Comparison of ENCODE assay signal across 8 cellular contexts in the genomic region with DNA sequence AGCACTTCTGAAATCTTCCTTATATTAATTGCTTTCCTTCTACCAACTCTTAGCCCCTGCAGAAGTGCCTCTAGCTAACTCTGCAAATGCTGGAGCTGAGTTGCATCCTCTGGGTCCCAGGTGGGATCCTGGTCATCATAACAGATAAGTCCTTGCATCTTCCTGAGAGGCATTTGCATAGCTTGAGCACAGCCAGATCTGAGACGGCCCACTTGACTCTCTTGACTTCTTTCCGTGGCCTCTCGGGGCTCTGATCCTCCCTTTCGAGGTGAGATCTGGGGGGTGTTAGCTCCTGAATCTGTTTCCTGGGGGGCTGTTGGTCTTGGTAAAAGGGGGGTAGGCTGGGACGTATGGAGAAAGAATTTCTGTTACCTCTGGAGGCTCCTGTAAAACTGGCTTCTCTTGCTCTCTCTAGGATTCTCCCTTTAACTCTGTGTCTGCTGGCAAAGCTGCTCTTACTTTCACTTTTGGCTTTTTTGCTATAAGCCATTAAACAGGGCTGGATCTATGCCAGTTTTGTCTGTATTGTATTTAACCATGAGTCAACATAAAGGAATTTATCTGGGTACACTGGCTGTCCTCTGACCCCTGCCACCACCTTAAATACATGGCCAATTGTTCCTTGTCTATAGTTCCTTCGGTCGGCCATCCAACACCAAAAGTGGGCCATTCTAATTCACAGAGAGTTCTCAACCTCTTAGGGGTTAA.
DNase-seq lines count a peak whose midpoint lies in the region; ATAC-seq, FAIRE-seq and TF ChIP-seq lines count a peak whose summit lies in the region.

No MANE protein-coding gene starts in this region.

- H3K4me1 ChIP-seq in endothelial cell of umbilical vein (ENCODE audit: control insufficient read depth, extremely low read depth, insufficient read depth, low read length), result peaks cover 23% of the 10 kb centered on the region
- H3K4me1 ChIP-seq in pancreas, result peaks cover 11 to 35% (median 24%) of the 10 kb centered on the region in 3 donors

- TF ChIP-seq CTCF in endothelial cell of umbilical vein (IDR thresholded peaks at IDR 0.05; ENCODE audit: extremely low read depth in 1 of 2, insufficient read depth in 1 of 2, low read depth in 1 of 2, low read length in 2 of 2) (no peak), pancreas (IDR thresholded peaks at IDR 0.05) (no peak)

- dilution Hi-C loops in endothelial cell of umbilical vein (cut with MboI; ENCODE audit: extremely low pct_ligation_motif_present, low sequenced_read_pairs), result no loop called here

- H3K9me3 Mint-ChIP-seq in activated T-helper 1 cell treated with anti-CD3 and anti-CD28 coated beads, Interleukin-12 subunit alpha, Interleukin-12 subunit beta, Interleukin-2, Interleukin-4 antibody, amounts not matched to agents 30 ng/mL and 10 ng/mL and 1 ng/mL, durations not matched to agents 14 hours and 24 hours and 36 hours, result no peaks in the 10 kb centered on the region

- no peaks in the 10 kb centered on the region for H3K27me3 ChIP-seq in endothelial cell of umbilical vein (ENCODE audit: control insufficient read depth in 2 of 2, insufficient read depth in 2 of 2, low read length in 2 of 2)
- no peaks in the 10 kb centered on the region for H3K27me3 ChIP-seq in pancreas

- H3K36me3 Mint-ChIP-seq in activated T-helper 1 cell treated with anti-CD3 and anti-CD28 coated beads, Interleukin-12 subunit alpha, Interleukin-12 subunit beta, Interleukin-2, Interleukin-4 antibody, amounts not matched to agents 30 ng/mL and 10 ng/mL and 1 ng/mL, durations not matched to agents 14 hours and 24 hours and 36 hours (ENCODE audit: low read depth), result no peaks in the 10 kb centered on the region

- no TSS peak for BruUV-seq in endothelial cell of umbilical vein (replicated peaks; lab: Mats Ljungman, UMichigan)

- in situ Hi-C loops in G401 (cut with HindIII; ENCODE audit: low sequenced_read_pairs), result no loop called here

- H3K79me2 ChIP-seq in endothelial cell of umbilical vein (ENCODE audit: control insufficient read depth, insufficient read depth, low read length), result no peaks in the 10 kb centered on the region

- POLR2A ChIA-PET in endothelial cell of umbilical vein (lab: Charles Lee), result interaction anchor here (0.7 to 1.1 kb wide), 2 partner anchors 187 to 223 kb away, joined by 4 read pairs; a partner anchor contains a TSS

- TF ChIP-seq POLR2A in endothelial cell of umbilical vein (IDR thresholded peaks at IDR 0.05; ENCODE audit: low read depth, low read length), result no peak

- H3K36me3 ChIP-seq in endothelial cell of umbilical vein (ENCODE audit: control insufficient read depth in 2 of 2, extremely low read depth in 1 of 2, insufficient read depth in 2 of 2, low read length in 2 of 2), result no peaks in the 10 kb centered on the region
- no peaks in the 10 kb centered on the region for H3K36me3 ChIP-seq in pancreas

- H3K4me3 ChIP-seq in endothelial cell of umbilical vein (replicated peaks in 1 of 3; ENCODE audit: insufficient read depth in 1 of 3, low read depth in 1 of 3, low read length in 3 of 3) (peak overlapping the region; percentile 33 to 73 (median 72)), pancreas (peak overlapping the region in 3 of 4 donors; percentile 8 to 45 (median 24))

- H3K9me1 ChIP-seq in endothelial cell of umbilical vein (replicated peaks; ENCODE audit: control insufficient read depth, extremely low read depth, insufficient read depth, low read length), result no peaks in the 10 kb centered on the region

- CTCF ChIA-PET in endothelial cell of umbilical vein (lab: Charles Lee), result interaction anchor here (0.8 to 1.8 kb wide), 3 partner anchors 9 to 110 kb away, joined by 3 to 4 read pairs (median 3); no protein-coding TSS in a partner anchor

- H4K20me1 ChIP-seq in endothelial cell of umbilical vein (replicated peaks; ENCODE audit: control insufficient read depth, extremely low read depth, insufficient read depth, low read length), result no peaks in the 10 kb centered on the region

- FAIRE-seq in endothelial cell of umbilical vein (lab: Jason Lieb, UNC) (peak; percentile 82), pancreas (lab: Jason Lieb, UNC) (no peak)

- peak overlapping the region; percentile 80 for H3K9ac ChIP-seq in endothelial cell of umbilical vein (replicated peaks; ENCODE audit: extremely low read depth, insufficient read depth, low read length)

- no peaks in the 10 kb centered on the region for H3K9me3 ChIP-seq in endothelial cell of umbilical vein (replicated peaks; ENCODE audit: control insufficient read depth, insufficient read depth, low read length)
- H3K9me3 ChIP-seq in pancreas, result no peaks in the 10 kb centered on the region

- intact Hi-C loops in endothelial cell of umbilical vein (cut with micrococcal nuclease), result loop anchor here (2.0 to 10.0 kb wide), 2 partner anchors 191 to 273 kb away; a partner anchor contains a TSS
- intact Hi-C loops in pancreas (cut with DNase I), result no loop called here
- intact Hi-C loops in activated T-helper 1 cell treated with anti-CD3 and anti-CD28 coated beads, Interleukin-12 subunit alpha, Interleukin-12 subunit beta, Interleukin-2, Interleukin-4 antibody, amounts not matched to agents 30 ng/mL and 10 ng/mL and 1 ng/mL, durations not matched to agents 14 hours and 24 hours and 36 hours (cut with micrococcal nuclease), result no loop called here

- peak; percentile 19 to 62 (median 47) for ATAC-seq in pancreas

- H3K27ac ChIP-seq in endothelial cell of umbilical vein (ENCODE audit: insufficient read depth, low read depth, low read length) (peak overlapping the region; percentile 83), pancreas (peak overlapping the region; percentile 39 to 74 (median 54))

- H3K27me3 Mint-ChIP-seq in activated T-helper 1 cell treated with anti-CD3 and anti-CD28 coated beads, Interleukin-12 subunit alpha, Interleukin-12 subunit beta, Interleukin-2, Interleukin-4 antibody, amounts not matched to agents 30 ng/mL and 10 ng/mL and 1 ng/mL, durations not matched to agents 14 hours and 24 hours and 36 hours (ENCODE audit: insufficient read depth), result no peaks in the 10 kb centered on the region

- H2AFZ ChIP-seq in endothelial cell of umbilical vein (ENCODE audit: low read depth, low read length), result peak overlapping the region; percentile 97

- H3K4me2 ChIP-seq in endothelial cell of umbilical vein (ENCODE audit: insufficient read depth, low read length), result peak overlapping the region; percentile 85

- no peaks in the 10 kb centered on the region for H3K4me1 Mint-ChIP-seq in activated T-helper 1 cell treated with anti-CD3 and anti-CD28 coated beads, Interleukin-12 subunit alpha, Interleukin-12 subunit beta, Interleukin-2, Interleukin-4 antibody, amounts not matched to agents 30 ng/mL and 10 ng/mL and 1 ng/mL, durations not matched to agents 14 hours and 24 hours and 36 hours (ENCODE audit: low read depth)

- 2 to 6% methylated on average over 7 of the region's 7 CpGs for WGBS in pancreas, 2 donors

- no peak overlapping the region for H3K4me3 Mint-ChIP-seq in activated T-helper 1 cell treated with anti-CD3 and anti-CD28 coated beads, Interleukin-12 subunit alpha, Interleukin-12 subunit beta, Interleukin-2, Interleukin-4 antibody, amounts not matched to agents 30 ng/mL and 10 ng/mL and 1 ng/mL, durations not matched to agents 14 hours and 24 hours and 36 hours

- DNase-seq in G401 (ENCODE audit: low spot score), result peak; percentile 37
- peak; percentile 20 for DNase-seq in H4 (ENCODE audit: low spot score)
- DNase-seq in NCI-H524 treated with DMSO at 0.1 percent for 48 hours (lab: John Stamatoyannopoulos, UW), result peak; percentile 8
- DNase-seq in endothelial cell of umbilical vein (ENCODE audit: low read depth, low spot score), result peak; percentile 85
- DNase-seq in pancreas, result peak in 1 of 6 donors; percentile 23
- no peak for DNase-seq in midbrain (lab: John Stamatoyannopoulos, UW)
- no peak for DNase-seq in activated T-helper 1 cell treated with anti-CD3 and anti-CD28 coated beads, Interleukin-12 subunit alpha, Interleukin-12 subunit beta, Interleukin-2, Interleukin-4 antibody, amounts not matched to agents 30 ng/mL and 10 ng/mL and 1 ng/mL, durations not matched to agents 14 hours and 24 hours and 36 hours (ENCODE audit: low spot score)
- DNase-seq in activated CD8-positive, alpha-beta memory T cell treated with anti-CD3 and anti-CD28 coated beads, Interleukin-2, amount 50 U/mL, for 48 hours, result no peak

- no peak overlapping the region for H3K27ac Mint-ChIP-seq in activated T-helper 1 cell treated with anti-CD3 and anti-CD28 coated beads, Interleukin-12 subunit alpha, Interleukin-12 subunit beta, Interleukin-2, Interleukin-4 antibody, amounts not matched to agents 30 ng/mL and 10 ng/mL and 1 ng/mL, durations not matched to agents 14 hours and 24 hours and 36 hours

TF ChIP-seq in endothelial cell of umbilical vein, 7 proteins besides CTCF, POLR2A, EP300 and RAD21:
- TF ChIP-seq FOS (IDR thresholded peaks at IDR 0.05; ENCODE audit: borderline replicate concordance, insufficient read depth, low read length), result peak; percentile 39
- TF ChIP-seq, protein P1, sequence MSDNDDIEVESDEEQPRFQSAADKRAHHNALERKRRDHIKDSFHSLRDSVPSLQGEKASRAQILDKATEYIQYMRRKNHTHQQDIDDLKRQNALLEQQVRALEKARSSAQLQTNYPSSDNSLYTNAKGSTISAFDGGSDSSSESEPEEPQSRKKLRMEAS (IDR thresholded peaks at IDR 0.05; ENCODE audit: insufficient read depth, insufficient read length), result no peak
- TF ChIP-seq JUN (IDR thresholded peaks at IDR 0.05; ENCODE audit: borderline replicate concordance, insufficient read depth, insufficient read length, low read depth), result peak; percentile 71

Comparison
In these comparisons a context has a peak if more than half of its experiments do, and no peak if none do; other contexts are left out.
1. DNase-seq: peak in G401 (single experiment), H4 (single experiment), NCI-H524 treated with DMSO at 0.1 percent for 48 hours (single experiment) and endothelial cell of umbilical vein (single experiment); none in midbrain (single experiment), activated T-helper 1 cell treated with anti-CD3 and anti-CD28 coated beads, Interleukin-12 subunit alpha, Interleukin-12 subunit beta, Interleukin-2, Interleukin-4 antibody, amounts not matched to agents 30 ng/mL and 10 ng/mL and 1 ng/mL, durations not matched to agents 14 hours and 24 hours and 36 hours (single experiment) and activated CD8-positive, alpha-beta memory T cell treated with anti-CD3 and anti-CD28 coated beads, Interleukin-2, amount 50 U/mL, for 48 hours (single experiment).